In genomic region chr1:208132287-208132882, GRCh38 we compare ENCODE assay signal across 9 cellular contexts.
A peak's percentile ranks its signal among the peaks of the same experiment; 100 is the strongest.
DNase-seq lines count a peak whose midpoint lies in the region; ATAC-seq and TF ChIP-seq lines count a peak whose summit lies in the region.
"Had no signal": no experiment of that assay in that cellular context is flagged by ENCODE, and none has a peak within 500 bp of the region (broad histone marks: within the 10 kb centered on the region; RNA-seq: fewer than 3 reads in every experiment).

No MANE protein-coding gene starts in this region.

- TF ChIP-seq POLR2A in vagina (IDR thresholded peaks at IDR 0.05): no peak

- H2AFZ ChIP-seq in OCI-LY7 (ENCODE audit: low read length): no peak overlapping the region

- no peaks in the 10 kb centered on the region for H3K36me3 Mint-ChIP-seq in activated T-helper 17 cell treated with anti-CD3 and anti-CD28 coated beads, Interleukin-2, amount 50 U/mL, for 72 hours (ENCODE audit: low read depth)
- H3K36me3 Mint-ChIP-seq: activated naive CD4-positive, alpha-beta T cell treated with anti-CD3 and anti-CD28 coated beads, Interleukin-2, amount 50 U/mL, for 24 hours had no signal

- H4K20me1 ChIP-seq in OCI-LY7 (ENCODE audit: insufficient read depth, low read length): no peaks in the 10 kb centered on the region

- POLR2A ChIA-PET in OCI-LY7 (lab: Charles Lee): interaction anchor here (0.9 kb wide), 1 partner anchor 16 kb away, joined by 5 read pairs; no protein-coding TSS in a partner anchor

- intact Hi-C loops in OCI-LY7 (cut with micrococcal nuclease; ENCODE audit: unreplicated experiment) (loop anchor here (2.0 kb wide), 1 partner anchor 112 kb away; the partner anchor contains the start of gene PLXNA2), vagina (cut with DNase I) (loop anchor here (10.0 kb wide), 1 partner anchor 1082 kb away; no protein-coding TSS in a partner anchor)

- DNase-seq in DMS 273 treated with DMSO at 0.1 percent for 48 hours (lab: John Stamatoyannopoulos, UW) (peak; percentile 45), HT1080 (ENCODE audit: low read depth) (peak; percentile 71), OCI-LY7 (ENCODE audit: low spot score) (peak; percentile 37), foreskin keratinocyte (peak; percentile 53 to 73), non-pigmented ciliary epithelial cell (ENCODE audit: low read depth) (peak; percentile 19), vagina (ENCODE audit: extremely low spot score in 2 of 2) (no peak)

- H3K27me3 ChIP-seq in foreskin keratinocyte: no peaks in the 10 kb centered on the region
- H3K27me3 ChIP-seq in vagina: no peaks in the 10 kb centered on the region

- H3K4me2 ChIP-seq in OCI-LY7 (ENCODE audit: low read length): 0 out of 2 replicates have a peak overlapping the region, but pooled peaks have one; percentile 27

- H3K4me1 ChIP-seq in OCI-LY7 (ENCODE audit: insufficient read depth, low read length, poor library complexity, severe bottlenecking) (no peaks in the 10 kb centered on the region), foreskin keratinocyte (peaks cover 8% of the 10 kb centered on the region), vagina (peaks cover 38% of the 10 kb centered on the region)

- TF ChIP-seq CTCF in OCI-LY7 (conservative IDR thresholded peaks at IDR 0.05; ENCODE audit: low read length) (peak; percentile 85), foreskin keratinocyte (conservative IDR thresholded peaks at IDR 0.05) (peak; percentile 95), vagina (IDR thresholded peaks at IDR 0.05) (peak; percentile 45 to 68 (median 66))

- H3K27ac ChIP-seq in OCI-LY7 (ENCODE audit: low read depth, low read length, poor library complexity, severe bottlenecking) (no peak overlapping the region), foreskin keratinocyte (no peak overlapping the region), vagina (no peak overlapping the region)

- no peaks in the 10 kb centered on the region for H3K4me1 Mint-ChIP-seq in activated T-helper 17 cell treated with anti-CD3 and anti-CD28 coated beads, Interleukin-2, amount 50 U/mL, for 72 hours
- H3K4me1 Mint-ChIP-seq: activated naive CD4-positive, alpha-beta T cell treated with anti-CD3 and anti-CD28 coated beads, Interleukin-2, amount 50 U/mL, for 24 hours had no signal

- no peaks in the 10 kb centered on the region for H3K9me3 Mint-ChIP-seq in activated T-helper 17 cell treated with anti-CD3 and anti-CD28 coated beads, Interleukin-2, amount 50 U/mL, for 72 hours
- H3K9me3 Mint-ChIP-seq: activated naive CD4-positive, alpha-beta T cell treated with anti-CD3 and anti-CD28 coated beads, Interleukin-2, amount 50 U/mL, for 24 hours had no signal

- BruUV-seq in OCI-LY7 (replicated peaks; lab: Mats Ljungman, UMichigan): no TSS peak

- H3K79me2 ChIP-seq in OCI-LY7 (ENCODE audit: insufficient read depth, low read depth, low read length): no peaks in the 10 kb centered on the region

- H3K36me3 ChIP-seq in OCI-LY7 (ENCODE audit: insufficient read depth, low read length): no peaks in the 10 kb centered on the region
- no peaks in the 10 kb centered on the region for H3K36me3 ChIP-seq in vagina

- ATAC-seq in GM21360 (IDR thresholded peaks at IDR 0.05; ENCODE audit: unreplicated experiment) (peak; percentile 95), foreskin keratinocyte (peak; percentile 98)
- ATAC-seq in activated T-helper 17 cell treated with anti-CD3 and anti-CD28 coated beads, Interleukin-2, amount 50 U/mL, for 72 hours (replicated peaks): peak; percentile 88

- peaks cover 19% of the 10 kb centered on the region for H3K27me3 Mint-ChIP-seq in activated T-helper 17 cell treated with anti-CD3 and anti-CD28 coated beads, Interleukin-2, amount 50 U/mL, for 72 hours

- H3K9me3 ChIP-seq in OCI-LY7 (ENCODE audit: low read length): no peaks in the 10 kb centered on the region
- H3K9me3 ChIP-seq in vagina: no peaks in the 10 kb centered on the region

- H3K9me2 ChIP-seq in OCI-LY7 (ENCODE audit: insufficient read depth, low read length): no peaks in the 10 kb centered on the region

- H3K27ac Mint-ChIP-seq in activated T-helper 17 cell treated with anti-CD3 and anti-CD28 coated beads, Interleukin-2, amount 50 U/mL, for 72 hours: no peak overlapping the region
- H3K27ac Mint-ChIP-seq: activated naive CD4-positive, alpha-beta T cell treated with anti-CD3 and anti-CD28 coated beads, Interleukin-2, amount 50 U/mL, for 24 hours had no signal

- CTCF ChIA-PET in OCI-LY7 (lab: Charles Lee; ENCODE audit: unreplicated experiment): no interaction called here

- no peak overlapping the region for H3K4me3 ChIP-seq in OCI-LY7 (ENCODE audit: low read depth, low read length, poor library complexity, severe bottlenecking)
- no peak overlapping the region for H3K4me3 ChIP-seq in vagina

- no peak overlapping the region for H3K4me3 Mint-ChIP-seq in activated T-helper 17 cell treated with anti-CD3 and anti-CD28 coated beads, Interleukin-2, amount 50 U/mL, for 72 hours
- H3K4me3 Mint-ChIP-seq: activated naive CD4-positive, alpha-beta T cell treated with anti-CD3 and anti-CD28 coated beads, Interleukin-2, amount 50 U/mL, for 24 hours had no signal

Comparison
In these comparisons a context has a peak if more than half of its experiments do, and no peak if none do; other contexts are left out.
1. DNase-seq: peak in DMS 273 treated with DMSO at 0.1 percent for 48 hours (single experiment), HT1080 (single experiment), OCI-LY7 (single experiment), foreskin keratinocyte (2 of 2) and non-pigmented ciliary epithelial cell (single experiment); none in vagina (0 of 2).
2. Peak in every context shown above with its lines, with median percentiles within 50 percentile points of each other: ATAC-seq and CTCF ChIP-seq.